In the genomic region with DNA sequence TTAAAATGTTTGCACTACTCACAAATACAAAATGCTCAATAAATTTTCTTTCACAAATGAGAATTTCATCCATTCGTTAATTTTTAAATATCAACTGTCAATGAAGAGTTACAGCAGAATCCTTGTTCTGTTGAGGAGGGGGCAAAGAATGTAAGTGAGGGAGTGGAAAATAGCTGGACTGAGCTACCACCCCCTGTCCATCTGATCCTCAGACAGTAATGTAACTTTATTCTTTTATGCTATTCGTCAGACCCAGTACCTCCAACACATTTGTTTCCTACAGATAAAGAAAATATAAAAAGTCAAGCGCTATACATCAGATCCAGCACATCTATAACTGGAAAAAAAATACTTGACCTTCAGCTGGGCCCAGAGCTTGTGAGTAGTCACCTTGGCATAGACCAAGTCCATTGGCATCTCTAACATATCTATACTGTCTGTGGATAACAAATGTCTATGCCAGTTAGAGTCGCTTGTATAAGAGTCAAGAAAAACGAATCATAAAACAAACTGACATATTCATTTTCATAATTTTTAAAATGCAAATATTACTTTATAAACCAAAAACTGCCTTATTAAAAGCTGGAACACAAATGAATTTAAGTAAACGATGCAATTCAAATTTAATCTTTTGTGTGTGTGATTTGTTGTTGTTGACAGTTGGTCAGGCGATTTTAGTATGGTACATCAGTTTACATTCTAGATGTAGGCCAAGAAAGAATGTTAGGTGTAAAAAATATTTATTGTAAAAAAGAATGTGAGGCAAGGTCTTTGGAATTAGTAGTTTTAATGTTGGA, we compare ENCODE assay signal across 1 cellular context.
TF ChIP-seq lines count a peak whose summit lies in the region.

No MANE protein-coding gene starts in this region.

TF ChIP-seq in GM23338, 12 proteins besides CTCF, POLR2A, EP300 and RAD21 (continued from another document):
- TF ChIP-seq CREB1 (CRISPR knock-in tag; IDR thresholded peaks at IDR 0.05; ENCODE audit: low read depth) (no peak), ZNF331 (CRISPR knock-in tag; IDR thresholded peaks at IDR 0.05; ENCODE audit: low read depth) (no peak), EZH2phosphoT487 (IDR thresholded peaks at IDR 0.05; ENCODE audit: unreplicated experiment) (no peak), EZH2 (IDR thresholded peaks at IDR 0.05; ENCODE audit: low read depth, unreplicated experiment) (no peak)
